In the genomic region with DNA sequence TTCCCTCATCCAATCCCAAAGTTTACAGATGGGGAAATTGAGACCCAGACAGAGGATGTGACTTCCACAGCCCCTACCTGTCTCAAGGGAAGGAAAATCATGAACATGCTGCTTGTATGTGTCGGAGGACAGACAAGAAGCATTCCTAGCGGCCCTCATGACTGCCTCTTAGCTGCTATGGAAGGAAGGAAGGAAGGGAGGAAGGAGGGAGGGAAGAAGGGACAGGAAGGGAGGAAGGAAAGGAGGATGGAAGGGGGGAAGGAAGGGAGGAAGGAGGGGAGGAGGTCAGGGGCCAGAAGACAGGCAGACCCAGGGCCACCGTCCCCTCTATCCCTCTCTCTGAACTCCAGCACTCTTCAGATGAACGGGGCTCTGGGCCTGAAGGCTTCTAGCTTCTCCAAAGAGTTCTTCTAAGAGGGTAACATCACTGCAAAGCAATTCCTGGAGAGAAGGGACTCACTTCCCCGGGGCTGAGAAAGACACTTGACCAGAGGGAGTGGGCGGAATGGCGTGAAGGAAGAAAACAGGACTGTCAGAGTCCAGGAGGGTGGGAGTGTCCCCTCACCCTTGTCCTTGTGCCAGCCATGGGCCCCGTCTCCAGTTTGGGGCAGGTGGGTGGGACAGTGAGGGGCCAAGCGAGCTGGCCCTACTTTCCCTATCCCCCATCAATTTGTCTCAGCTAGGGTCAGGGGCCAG, we compare ENCODE assay signal across 24 cellular contexts.
DNase-seq lines count a peak whose midpoint lies in the region; FAIRE-seq and TF ChIP-seq lines count a peak whose summit lies in the region.
"Had no signal": no experiment of that assay in that cellular context is flagged by ENCODE, and none has a peak within 500 bp of the region (broad histone marks: within the 10 kb centered on the region; RNA-seq: fewer than 3 reads in every experiment).

No MANE protein-coding gene starts in this region.

- POLR2A ChIA-PET in H1 (lab: Charles Lee; ENCODE audit: partially characterized antibody) = interaction anchor here (0.5 to 1.4 kb wide), 3 partner anchors 46 to 255 kb away, joined by 3 to 5 read pairs (median 3); no protein-coding TSS in a partner anchor

- CTCF ChIA-PET in H1 (lab: Charles Lee; ENCODE audit: partially characterized antibody) = interaction anchor here (0.6 to 25.6 kb wide), 48 partner anchors 9 to 454 kb away, joined by 3 to 486 read pairs (median 8); a partner anchor contains a TSS

- no peaks in the 10 kb centered on the region for H3K9me3 ChIP-seq in SJCRH30 (replicated peaks)
- no peaks in the 10 kb centered on the region for H3K9me3 ChIP-seq in H1 (ENCODE audit: insufficient read depth in 2 of 2, low read depth in 1 of 2, low read length in 1 of 2)
- no peaks in the 10 kb centered on the region for H3K9me3 ChIP-seq in stomach smooth muscle (ENCODE audit: control insufficient read depth in 2 of 2, low read length in 2 of 2)
- H3K9me3 ChIP-seq: HAP-1, mucosa of descending colon, ovary had no signal

- peak overlapping the region; percentile 87 to 93 (median 91) for H3K27ac Mint-ChIP-seq in nephron
- H3K27ac Mint-ChIP-seq: activated CD4-positive, alpha-beta T cell treated with anti-CD3 and anti-CD28 coated beads, Interleukin-2, amount 10 ng/mL, durations not matched to agents 24 days and 14 days; activated naive CD4-positive, alpha-beta T cell treated with anti-CD3 and anti-CD28 coated beads, Interleukin-2, amount 50 U/mL, for 24 hours; CD4-positive, alpha-beta T cell; stimulated activated memory B cell treated with anti-CD40 and anti-IgM and Interleukin-4, amounts not matched to agents 10 μg/mL and 1 μg/mL and 100 μg/mL, for 72 hours had no signal

- peak overlapping the region; percentile 8; the same call in 1 of the 2 replicates for H2BK15ac ChIP-seq in H1 (ENCODE audit: low read length)

- H3K9ac ChIP-seq in H1 (replicated peaks in 1 of 4; ENCODE audit: extremely low read depth in 1 of 4, low read depth in 3 of 4, low read length in 3 of 4) (no peak overlapping the region), stomach smooth muscle (ENCODE audit: low read length in 2 of 2) (no peak overlapping the region)

- no peak for FAIRE-seq in H1 (lab: Jason Lieb, UNC)
- FAIRE-seq: bronchial epithelial cell, K562 had no signal

- no peak for TF ChIP-seq RAD21 in H1 (IDR thresholded peaks at IDR 0.05 in 1 of 2, conservative IDR thresholded peaks at IDR 0.05 in 1 of 2; ENCODE audit: low read depth in 2 of 2, low read length in 2 of 2)

- H2AK5ac ChIP-seq in H1 (ENCODE audit: low read depth, low read length) = peak overlapping the region; percentile 32; the same call in 1 of the 2 replicates

- H4K20me1 ChIP-seq in H1 (replicated peaks in 1 of 2; ENCODE audit: control insufficient read depth in 1 of 2, insufficient read depth in 2 of 2, low read length in 2 of 2) = no peaks in the 10 kb centered on the region

- H3K4me1 ChIP-seq in SJCRH30 (peaks cover 47% of the 10 kb centered on the region), H1 (replicated peaks in 1 of 4; ENCODE audit: control insufficient read depth in 3 of 4, insufficient read depth in 4 of 4, low read length in 3 of 4) (peaks cover 0 to 39% (median 13%) of the 10 kb centered on the region in 4 experiments; a peak in 6 of 7 replicates), stomach smooth muscle (ENCODE audit: control insufficient read depth, insufficient read depth, low read length) (peaks cover 34% of the 10 kb centered on the region)

- H2BK20ac ChIP-seq in H1 (ENCODE audit: low read length) = no peak overlapping the region

- no peak overlapping the region for H4K8ac ChIP-seq in H1 (ENCODE audit: extremely low read depth, insufficient read depth, low read length)

- H2BK5ac ChIP-seq in H1 (ENCODE audit: low read depth, low read length) = no peak overlapping the region

- no peaks in the 10 kb centered on the region for H3K9me3 Mint-ChIP-seq in nephron
- H3K9me3 Mint-ChIP-seq: activated CD4-positive, alpha-beta T cell treated with anti-CD3 and anti-CD28 coated beads, Interleukin-2, amount 10 ng/mL, durations not matched to agents 24 days and 14 days; activated naive CD4-positive, alpha-beta T cell treated with anti-CD3 and anti-CD28 coated beads, Interleukin-2, amount 50 U/mL, for 24 hours; CD4-positive, alpha-beta T cell; stimulated activated memory B cell treated with anti-CD40 and anti-IgM and Interleukin-4, amounts not matched to agents 10 μg/mL and 1 μg/mL and 100 μg/mL, for 72 hours had no signal

- H3K23me2 ChIP-seq in H1 (ENCODE audit: low read depth, low read length) = no peaks in the 10 kb centered on the region

- peaks cover 4% of the 10 kb centered on the region for H3K27me3 Mint-ChIP-seq in nephron (ENCODE audit: low read depth)

- H2AFZ ChIP-seq in H1 (ENCODE audit: low read length) = no peak overlapping the region

- WGBS in H1 (ENCODE audit: extremely low coverage in 1 of 2, insufficient coverage in 1 of 2, insufficient read length in 1 of 2, insufficient replicate concordance in 2 of 2, low coverage in 1 of 2, low lambda C conversion rate in 2 of 2, missing lambda C conversion rate in 1 of 2), 2 experiments = 81% methylated on average over 8 of the region's 9 CpGs; no CpG with 5 or more reads in 1 of the 2 experiments

- H4K91ac ChIP-seq in H1 (replicated peaks; ENCODE audit: insufficient read length, low read length) = peak overlapping the region; percentile 62

- H3K27ac ChIP-seq in SJCRH30 (peak overlapping the region; percentile 32; the same call in 1 of the 2 replicates), H1 (ENCODE audit: low read depth, low read length) (no peak overlapping the region), stomach smooth muscle (ENCODE audit: low read length) (peak overlapping the region; percentile 53)
- H3K27ac ChIP-seq: HL-60 had no signal

- no peak overlapping the region for H4K5ac ChIP-seq in H1 (ENCODE audit: insufficient read length, low read depth, low read length)

- no peak overlapping the region for H3K4ac ChIP-seq in H1 (replicated peaks; ENCODE audit: insufficient read length, low read depth, low read length)

- no peaks in the 10 kb centered on the region for H3K27me3 ChIP-seq in SJCRH30
- peaks cover 0 to 10% (median 2%) of the 10 kb centered on the region in 4 experiments; a peak in 3 of 7 replicates for H3K27me3 ChIP-seq in H1 (replicated peaks in 1 of 4; ENCODE audit: control insufficient read depth in 3 of 4, extremely low read depth in 1 of 4, insufficient read depth in 3 of 4, low read length in 3 of 4)
- no peaks in the 10 kb centered on the region for H3K27me3 ChIP-seq in stomach smooth muscle (ENCODE audit: control insufficient read depth in 1 of 2, insufficient read depth in 2 of 2, low read length in 2 of 2)
- H3K27me3 ChIP-seq: ovary had no signal

- TF ChIP-seq POLR2A in H1 (IDR thresholded peaks at IDR 0.05; ENCODE audit: control extremely low read depth in 1 of 2, low read depth in 2 of 2, low read length in 2 of 2) = no peak

- no peak overlapping the region; the same call in 1 of the 2 replicates for H3K18ac ChIP-seq in H1 (ENCODE audit: extremely low read depth, low read length)

- H3K79me2 ChIP-seq in H1 (ENCODE audit: control insufficient read depth in 1 of 2, insufficient read depth in 2 of 2, low read length in 2 of 2) = no peaks in the 10 kb centered on the region

- H3K23ac ChIP-seq in H1 (ENCODE audit: insufficient read length) = no peak overlapping the region

- no peak overlapping the region for H3K4me2 ChIP-seq in H1 (ENCODE audit: insufficient read depth in 1 of 2, low read depth in 2 of 2, low read length in 2 of 2)

- no peaks in the 10 kb centered on the region for H3K36me3 ChIP-seq in SJCRH30
- no peaks in the 10 kb centered on the region for H3K36me3 ChIP-seq in H1 (ENCODE audit: control insufficient read depth in 2 of 4, insufficient read depth in 4 of 4, low read length in 3 of 4)
- no peaks in the 10 kb centered on the region for H3K36me3 ChIP-seq in stomach smooth muscle (ENCODE audit: control insufficient read depth in 2 of 2, insufficient read depth in 2 of 2, low read length in 2 of 2)
- H3K36me3 ChIP-seq: HAP-1, ovary had no signal

- no peak overlapping the region for H3K14ac ChIP-seq in H1 (ENCODE audit: insufficient read length)

- H3K36me3 Mint-ChIP-seq in nephron (ENCODE audit: low read depth) = peaks cover 2% of the 10 kb centered on the region
- H3K36me3 Mint-ChIP-seq: activated naive CD4-positive, alpha-beta T cell treated with anti-CD3 and anti-CD28 coated beads, Interleukin-2, amount 50 U/mL, for 24 hours; stimulated activated memory B cell treated with anti-CD40 and anti-IgM and Interleukin-4, amounts not matched to agents 10 μg/mL and 1 μg/mL and 100 μg/mL, for 72 hours had no signal

- TF ChIP-seq CTCF in H1 (IDR thresholded peaks at IDR 0.05; ENCODE audit: control extremely low read depth in 1 of 3, insufficient read depth in 1 of 3, low read depth in 1 of 3, low read length in 3 of 3) (no peak), nephron (IDR thresholded peaks at IDR 0.05; ENCODE audit: unreplicated experiment in 3 of 3) (no peak)

- H2BK12ac ChIP-seq in H1 (ENCODE audit: low read depth, low read length) = peak overlapping the region; percentile 39; the same call in 1 of the 2 replicates

- no peak overlapping the region for H3K56ac ChIP-seq in H1 (replicated peaks; ENCODE audit: insufficient read length, low read depth, low read length)

- DNase-seq in SJCRH30 (no peak), H1 (ENCODE audit: low read depth in 1 of 2, low spot score in 2 of 2) (no peak), SHP77 (lab: John Stamatoyannopoulos, UW) (no peak), UCSD-AML1 (lab: John Stamatoyannopoulos, UW; ENCODE audit: unreplicated experiment) (no peak), DMS153 treated with DMSO at 0.1 percent for 48 hours (lab: John Stamatoyannopoulos, UW; ENCODE audit: unreplicated experiment) (no peak)
- no peak for DNase-seq in stimulated activated naive CD4-positive, alpha-beta T cell treated with Interleukin-2 at 50 U/mL for 16 hours (lab: John Stamatoyannopoulos, UW)
- DNase-seq: activated CD4-positive, alpha-beta T cell treated with anti-CD3 and anti-CD28 coated beads, Interleukin-2, amount 10 ng/mL, durations not matched to agents 24 days and 14 days; activated CD8-positive, alpha-beta memory T cell treated with anti-CD3 and anti-CD28 coated beads, Interleukin-2, amount 50 U/mL, for 4 hours; CD4-positive, alpha-beta T cell; DND-41; effector CD8-positive, alpha-beta T cell; mucosa of descending colon; NCI-H2029 treated with DMSO at 0.1 percent for 48 hours; NCI-H524 treated with DMSO at 0.1 percent for 48 hours; stimulated activated CD4-positive, alpha-beta T cell treated with anti-CD3 and anti-CD28 coated beads, Interleukin-12 subunit alpha, Interleukin-12 subunit beta, amount 100 ng/mL, for 4 hours had no signal

- no peak overlapping the region for H2BK120ac ChIP-seq in H1 (replicated peaks; ENCODE audit: low read depth, low read length)

- H3K4me3 ChIP-seq in SJCRH30 (no peak overlapping the region), H1 (ENCODE audit: extremely low read depth in 1 of 4, insufficient read depth in 2 of 4, low read depth in 3 of 4, low read length in 4 of 4) (no peak overlapping the region), stomach smooth muscle (ENCODE audit: low read length in 2 of 2) (no peak overlapping the region)
- H3K4me3 ChIP-seq: HAP-1, K562, mucosa of descending colon, ovary had no signal

- no peak for TF ChIP-seq EP300 in H1 (IDR thresholded peaks at IDR 0.05; ENCODE audit: borderline replicate concordance in 1 of 2, low read depth in 2 of 2, low read length in 2 of 2)

- no peak overlapping the region for H3K4me3 Mint-ChIP-seq in nephron
- H3K4me3 Mint-ChIP-seq: activated CD4-positive, alpha-beta T cell treated with anti-CD3 and anti-CD28 coated beads, Interleukin-2, amount 10 ng/mL, durations not matched to agents 24 days and 14 days; activated naive CD4-positive, alpha-beta T cell treated with anti-CD3 and anti-CD28 coated beads, Interleukin-2, amount 50 U/mL, for 24 hours; CD4-positive, alpha-beta T cell; stimulated activated memory B cell treated with anti-CD40 and anti-IgM and Interleukin-4, amounts not matched to agents 10 μg/mL and 1 μg/mL and 100 μg/mL, for 72 hours had no signal

- H3K79me1 ChIP-seq in H1 (ENCODE audit: low read depth, low read length) = no peaks in the 10 kb centered on the region

- peaks cover 82% of the 10 kb centered on the region for H3K4me1 Mint-ChIP-seq in nephron
- H3K4me1 Mint-ChIP-seq: activated CD4-positive, alpha-beta T cell treated with anti-CD3 and anti-CD28 coated beads, Interleukin-2, amount 10 ng/mL, durations not matched to agents 24 days and 14 days had no signal
